ENCODE assay signal across 9 cellular contexts in genomic region chr1:36162680-36163079, GRCh38. TPM values are rescaled to one million over a fixed set of nuclear protein-coding genes. Genes with fewer than 3 reads are reported as not detected.
DNase-seq lines count a peak whose midpoint lies in the region; ATAC-seq and TF ChIP-seq lines count a peak whose summit lies in the region.
"Had no signal": no experiment of that assay in that cellular context is flagged by ENCODE, and none has a peak within 500 bp of the region (broad histone marks: within the 10 kb centered on the region; RNA-seq: fewer than 3 reads in every experiment).

No MANE protein-coding gene starts in this region.

- H3K27ac Mint-ChIP-seq in activated naive CD4-positive, alpha-beta T cell treated with anti-CD3 and anti-CD28 coated beads, Interleukin-2, amount 50 U/mL, for 24 hours, result peak overlapping the region; percentile 98
- H3K27ac Mint-ChIP-seq in naive thymus-derived CD4-positive, alpha-beta T cell, result peak overlapping the region; percentile 92 to 99 (median 97)

- H3K9me3 ChIP-seq in naive thymus-derived CD4-positive, alpha-beta T cell (ENCODE audit: control insufficient read depth in 2 of 3, low read length in 3 of 3), result no peaks in the 10 kb centered on the region
- no peaks in the 10 kb centered on the region for H3K9me3 ChIP-seq in upper lobe of right lung

- no peak for ATAC-seq in naive thymus-derived CD4-positive, alpha-beta T cell
- ATAC-seq in upper lobe of right lung (no peak), HG03442 (IDR thresholded peaks at IDR 0.05; ENCODE audit: unreplicated experiment) (no peak)

- peaks cover 12% of the 10 kb centered on the region for H3K36me3 Mint-ChIP-seq in activated naive CD4-positive, alpha-beta T cell treated with anti-CD3 and anti-CD28 coated beads, Interleukin-2, amount 50 U/mL, for 24 hours
- peaks cover 8 to 48% (median 13%) of the 10 kb centered on the region in 5 donors for H3K36me3 Mint-ChIP-seq in naive thymus-derived CD4-positive, alpha-beta T cell

- peak overlapping the region; percentile 88 for H3K4me3 Mint-ChIP-seq in activated naive CD4-positive, alpha-beta T cell treated with anti-CD3 and anti-CD28 coated beads, Interleukin-2, amount 50 U/mL, for 24 hours
- peak overlapping the region; percentile 79 to 92 (median 87) for H3K4me3 Mint-ChIP-seq in naive thymus-derived CD4-positive, alpha-beta T cell

- no peak for TF ChIP-seq CTCF in coronary artery (IDR thresholded peaks at IDR 0.05)
- TF ChIP-seq CTCF in upper lobe of right lung (IDR thresholded peaks at IDR 0.05), result no peak

- H3K27me3 ChIP-seq in naive thymus-derived CD4-positive, alpha-beta T cell (ENCODE audit: control insufficient read depth in 2 of 2, insufficient read depth in 2 of 2, low read length in 2 of 2), result no peaks in the 10 kb centered on the region
- no peaks in the 10 kb centered on the region for H3K27me3 ChIP-seq in upper lobe of right lung

- peak overlapping the region; percentile 88 to 92 for H3K27ac ChIP-seq in coronary artery
- peak overlapping the region; percentile 94 for H3K27ac ChIP-seq in naive thymus-derived CD4-positive, alpha-beta T cell (ENCODE audit: low read depth, low read length)
- H3K27ac ChIP-seq in upper lobe of right lung, result peak overlapping the region; percentile 93

- peaks cover 60% of the 10 kb centered on the region in 2 donors for H3K4me1 ChIP-seq in naive thymus-derived CD4-positive, alpha-beta T cell (ENCODE audit: control insufficient read depth in 2 of 2, insufficient read depth in 2 of 2, low read length in 2 of 2)
- H3K4me1 ChIP-seq in upper lobe of right lung, result peaks cover 74% of the 10 kb centered on the region

- intact Hi-C loops in naive thymus-derived CD4-positive, alpha-beta T cell (cut with micrococcal nuclease), result loop anchor here (1.0 to 5.0 kb wide), 4 partner anchors 13 to 1530 kb away; partner anchors contain the start of genes CDCA8 (in 1 of the 2), TRAPPC3 (in 1 of the 2) and ZMYM6 (in 1 of the 2)
- intact Hi-C loops in upper lobe of right lung (cut with DNase I), result no loop called here

- H3K27me3 Mint-ChIP-seq in activated naive CD4-positive, alpha-beta T cell treated with anti-CD3 and anti-CD28 coated beads, Interleukin-2, amount 50 U/mL, for 24 hours, result no peaks in the 10 kb centered on the region
- no peaks in the 10 kb centered on the region for H3K27me3 Mint-ChIP-seq in naive thymus-derived CD4-positive, alpha-beta T cell

- POLR2A ChIA-PET in naive thymus-derived CD4-positive, alpha-beta T cell (lab: Charles Lee), result interaction anchor here (1.0 to 12.8 kb wide), 7 partner anchors 10 to 61 kb away, joined by 3 to 272 read pairs (median 23); partner anchors contain the start of genes MAP7D1, THRAP3 and TRAPPC3

- peak overlapping the region; percentile 65 for H3K4me3 ChIP-seq in coronary artery
- H3K4me3 ChIP-seq in naive thymus-derived CD4-positive, alpha-beta T cell (ENCODE audit: low read length), result no peak overlapping the region
- H3K4me3 ChIP-seq in upper lobe of right lung, result no peak overlapping the region

- CTCF ChIA-PET in naive thymus-derived CD4-positive, alpha-beta T cell (lab: Charles Lee), result interaction anchor here (0.6 to 4.8 kb wide), 6 partner anchors 12 to 124 kb away, joined by 3 to 72 read pairs (median 8); partner anchors contain the start of gene TRAPPC3

- peaks cover 0 to 10% (median 0%) of the 10 kb centered on the region in 3 experiments for H3K36me3 ChIP-seq in naive thymus-derived CD4-positive, alpha-beta T cell (ENCODE audit: control insufficient read depth in 2 of 3, insufficient read depth in 3 of 3, low read length in 3 of 3)
- peaks cover 7% of the 10 kb centered on the region for H3K36me3 ChIP-seq in upper lobe of right lung

- DNase-seq in activated naive CD4-positive, alpha-beta T cell treated with anti-CD3 and anti-CD28 coated beads, Interleukin-2, amount 50 U/mL, for 16 hours, result no peak
- no peak for DNase-seq in coronary artery (ENCODE audit: low spot score)
- no peak for DNase-seq in naive thymus-derived CD4-positive, alpha-beta T cell
- DNase-seq in upper lobe of right lung, result no peak
- DNase-seq in HPDE6-E6E7 (ENCODE audit: extremely low spot score), result no peak
- DNase-seq in Ammon's horn (ENCODE audit: low spot score), result no peak
- DNase-seq: NCI-H510A had no signal

- no peaks in the 10 kb centered on the region for H3K9me3 Mint-ChIP-seq in activated naive CD4-positive, alpha-beta T cell treated with anti-CD3 and anti-CD28 coated beads, Interleukin-2, amount 50 U/mL, for 24 hours
- H3K9me3 Mint-ChIP-seq in naive thymus-derived CD4-positive, alpha-beta T cell, result peaks cover 0 to 3% (median 0%) of the 10 kb centered on the region in 11 donors

- H3K4me1 Mint-ChIP-seq in activated naive CD4-positive, alpha-beta T cell treated with anti-CD3 and anti-CD28 coated beads, Interleukin-2, amount 50 U/mL, for 24 hours, result peaks cover 79% of the 10 kb centered on the region
- H3K4me1 Mint-ChIP-seq in naive thymus-derived CD4-positive, alpha-beta T cell, result peaks cover 62 to 92% (median 80%) of the 10 kb centered on the region in 7 donors

RNA-seq across cellular contexts. Expression of gene MAP7D1, which starts 6.7 kb away (rescaled TPM):
- 100 to 1,000 TPM; 156 to 257 (median 235) TPM for total RNA-seq in naive thymus-derived CD4-positive, alpha-beta T cell
- polyA plus RNA-seq in naive thymus-derived CD4-positive, alpha-beta T cell, result 10 to 100 TPM; 15.2 to 55.0 TPM
- total RNA-seq in upper lobe of right lung, result 114 TPM

RNA-seq across cellular contexts. Expression of gene TRAPPC3, which starts 13.4 kb away (rescaled TPM):
- total RNA-seq in naive thymus-derived CD4-positive, alpha-beta T cell, result 10 to 100 TPM; 32.1 to 60.5 (median 47.2) TPM
- 100 to 1,000 TPM in 1 of 2 donors, 10 to 100 TPM in 1; 98.6 to 110 TPM for polyA plus RNA-seq in naive thymus-derived CD4-positive, alpha-beta T cell
- total RNA-seq in upper lobe of right lung, result 63.1 TPM

RNA-seq across cellular contexts. Expression of gene COL8A2, which starts 37.7 kb away (rescaled TPM):
- 1 to 10 TPM in 1 of 5 experiments, under 1 TPM in 3, not detected in 1; 0.05 to 2.5 (median 0.20) TPM for total RNA-seq in naive thymus-derived CD4-positive, alpha-beta T cell
- not detected for polyA plus RNA-seq in naive thymus-derived CD4-positive, alpha-beta T cell
- 16.2 TPM for total RNA-seq in upper lobe of right lung
